In genomic region chr1:160410412-160411005, GRCh38 we compare ENCODE assay signal across 13 cellular contexts. TPM values are rescaled to one million over a fixed set of nuclear protein-coding genes. Genes with fewer than 3 reads are reported as not detected.
DNase-seq lines count a peak whose midpoint lies in the region; ATAC-seq and TF ChIP-seq lines count a peak whose summit lies in the region.
"Had no signal": no experiment of that assay in that cellular context is flagged by ENCODE, and none has a peak within 500 bp of the region (broad histone marks: within the 10 kb centered on the region; RNA-seq: fewer than 3 reads in every experiment).

No MANE protein-coding gene starts in this region.

- no peak overlapping the region for H3K4ac ChIP-seq in mesendoderm (ENCODE audit: low read depth, low read length)

- no peak for TF ChIP-seq CTCF in brain (conservative IDR thresholded peaks at IDR 0.05)

- no peaks in the 10 kb centered on the region for H3K27me3 Mint-ChIP-seq in brain
- no peaks in the 10 kb centered on the region for H3K27me3 Mint-ChIP-seq in activated T-cell treated with anti-CD3 and anti-CD28 coated beads, Interleukin-2, amount 50 U/mL, for 4 hours (ENCODE audit: low read depth)

- H2BK5ac ChIP-seq in mesendoderm (ENCODE audit: low read length) = no peak overlapping the region

- no peak overlapping the region for H3K9ac ChIP-seq in mesendoderm (ENCODE audit: low read length)
- H3K9ac ChIP-seq: BLaER1 had no signal

- no peak overlapping the region for H2AK5ac ChIP-seq in mesendoderm (ENCODE audit: low read length)

- H3K4me3 ChIP-seq in mesendoderm (ENCODE audit: low read length) = no peak overlapping the region
- H3K4me3 ChIP-seq: BLaER1 had no signal

- no CpG with 5 or more reads among the region's 18 CpGs for WGBS in mesendoderm (ENCODE audit: extremely low coverage, insufficient coverage, low lambda C conversion rate)

- no peak overlapping the region for H3K27ac ChIP-seq in mesendoderm (ENCODE audit: low read depth, low read length)
- H3K27ac ChIP-seq: BLaER1, epithelial cell of prostate, RWPE1 had no signal

- no peaks in the 10 kb centered on the region for H3K27me3 ChIP-seq in mesendoderm (ENCODE audit: insufficient read depth, low read length, poor library complexity)
- H3K27me3 ChIP-seq: BLaER1 had no signal

- H4K5ac ChIP-seq in mesendoderm (ENCODE audit: low read length) = no peak overlapping the region

- peaks cover 62% of the 10 kb centered on the region for H3K79me1 ChIP-seq in mesendoderm (ENCODE audit: low read length)

- H2BK15ac ChIP-seq in mesendoderm (replicated peaks; ENCODE audit: low read depth) = no peak overlapping the region

- no peaks in the 10 kb centered on the region for H3K9me3 Mint-ChIP-seq in brain
- H3K9me3 Mint-ChIP-seq in activated T-cell treated with anti-CD3 and anti-CD28 coated beads, Interleukin-2, amount 50 U/mL, for 4 hours = no peaks in the 10 kb centered on the region
- H3K9me3 Mint-ChIP-seq: HFFc6 had no signal

- H3K27ac Mint-ChIP-seq in brain = peak overlapping the region; percentile 98 to 99 (median 99)
- H3K27ac Mint-ChIP-seq: HFFc6 had no signal

- peak overlapping the region; percentile 65 for H3K56ac ChIP-seq in mesendoderm (ENCODE audit: low read length)

- peak overlapping the region; percentile 74 to 84 (median 81) for H3K4me3 Mint-ChIP-seq in brain
- H3K4me3 Mint-ChIP-seq in activated T-cell treated with anti-CD3 and anti-CD28 coated beads, Interleukin-2, amount 50 U/mL, for 4 hours = no peak overlapping the region
- H3K4me3 Mint-ChIP-seq: HFFc6 had no signal

- no peak overlapping the region for H2BK120ac ChIP-seq in mesendoderm (ENCODE audit: low read depth, low read length)

- DNase-seq in DMS153 (lab: John Stamatoyannopoulos, UW) (peak; percentile 86), NCI-H1105 treated with DMSO at 0.1 percent for 48 hours (lab: John Stamatoyannopoulos, UW) (peak; percentile 61), mesendoderm (peak; percentile 61), MV-4-11 (lab: John Stamatoyannopoulos, UW) (no peak)
- DNase-seq in activated T-cell treated with anti-CD3 and anti-CD28 coated beads, Interleukin-2, amount 50 U/mL, for 4 hours = no peak
- DNase-seq: activated CD8-positive, alpha-beta memory T cell treated with anti-CD3 and anti-CD28 coated beads, Interleukin-2, amount 50 U/mL, for 4 hours; HFFc6 had no signal

- no peak overlapping the region for H3K23ac ChIP-seq in mesendoderm (ENCODE audit: low read length)

- H3K36me3 ChIP-seq in mesendoderm (ENCODE audit: control insufficient read depth, insufficient read depth, low read length) = peaks cover 1% of the 10 kb centered on the region

- H3K36me3 Mint-ChIP-seq in brain = peaks cover 9% of the 10 kb centered on the region
- H3K36me3 Mint-ChIP-seq in activated T-cell treated with anti-CD3 and anti-CD28 coated beads, Interleukin-2, amount 50 U/mL, for 4 hours (ENCODE audit: insufficient read depth) = no peaks in the 10 kb centered on the region

- peaks cover 79% of the 10 kb centered on the region for H3K79me2 ChIP-seq in mesendoderm (ENCODE audit: control insufficient read depth, insufficient read depth, low read length)

- no peak overlapping the region for H3K4me2 ChIP-seq in mesendoderm (ENCODE audit: low read length)

- ATAC-seq in HG03025 (IDR thresholded peaks at IDR 0.05; ENCODE audit: low FRiP score, unreplicated experiment) (no peak), HG03196 (IDR thresholded peaks at IDR 0.05; ENCODE audit: unreplicated experiment) (no peak)
- ATAC-seq in activated T-cell treated with anti-CD3 and anti-CD28 coated beads, Interleukin-2, amount 50 U/mL, for 4 hours = no peak

- peaks cover 94% of the 10 kb centered on the region for H3K4me1 Mint-ChIP-seq in brain
- no peaks in the 10 kb centered on the region for H3K4me1 Mint-ChIP-seq in activated T-cell treated with anti-CD3 and anti-CD28 coated beads, Interleukin-2, amount 50 U/mL, for 4 hours (ENCODE audit: low read depth)

- H3K4me1 ChIP-seq in mesendoderm (ENCODE audit: control insufficient read depth, low read depth, low read length) = peaks cover 38% of the 10 kb centered on the region

- H4K8ac ChIP-seq in mesendoderm (ENCODE audit: low read depth, low read length) = no peak overlapping the region

- no peak overlapping the region for H3K18ac ChIP-seq in mesendoderm (ENCODE audit: low read length)

RNA-seq across cellular contexts. Expression of gene VANGL2, which starts 10.1 kb away (rescaled TPM):
- polyA plus RNA-seq in brain (ENCODE audit: insufficient read depth, low read depth, low replicate concordance) = 45.5 TPM
- 36.5 TPM for polyA plus RNA-seq in mesendoderm (2013, experiment 1 of 2)
- 35.7 TPM for polyA plus RNA-seq in mesendoderm (2013, experiment 2 of 2)
- total RNA-seq in activated T-cell treated with anti-CD3 and anti-CD28 coated beads, Interleukin-2, amount 50 U/mL, for 4 hours = under 1 TPM; 0.08 TPM
- total RNA-seq: HFFc6 had no signal

RNA-seq across cellular contexts. Expression of gene NHLH1, which starts 43.6 kb away (rescaled TPM):
- 1.0 TPM for polyA plus RNA-seq in brain (ENCODE audit: insufficient read depth, low read depth, low replicate concordance)
- 0.31 TPM for polyA plus RNA-seq in mesendoderm (2013, experiment 1 of 2)
- 0.25 TPM for polyA plus RNA-seq in mesendoderm (2013, experiment 2 of 2)
- under 1 TPM; 0.30 to 0.45 (median 0.33) TPM for total RNA-seq in activated T-cell treated with anti-CD3 and anti-CD28 coated beads, Interleukin-2, amount 50 U/mL, for 4 hours

Comparison
In these comparisons a context has a peak if more than half of its experiments do, and no peak if none do; other contexts are left out.
1. DNase-seq: peak in DMS153 (single experiment), NCI-H1105 treated with DMSO at 0.1 percent for 48 hours (single experiment) and mesendoderm (single experiment); none in MV-4-11 (single experiment) and activated T-cell treated with anti-CD3 and anti-CD28 coated beads, Interleukin-2, amount 50 U/mL, for 4 hours (single experiment).